ENCODE assay signal across 29 cellular contexts in the genomic region with DNA sequence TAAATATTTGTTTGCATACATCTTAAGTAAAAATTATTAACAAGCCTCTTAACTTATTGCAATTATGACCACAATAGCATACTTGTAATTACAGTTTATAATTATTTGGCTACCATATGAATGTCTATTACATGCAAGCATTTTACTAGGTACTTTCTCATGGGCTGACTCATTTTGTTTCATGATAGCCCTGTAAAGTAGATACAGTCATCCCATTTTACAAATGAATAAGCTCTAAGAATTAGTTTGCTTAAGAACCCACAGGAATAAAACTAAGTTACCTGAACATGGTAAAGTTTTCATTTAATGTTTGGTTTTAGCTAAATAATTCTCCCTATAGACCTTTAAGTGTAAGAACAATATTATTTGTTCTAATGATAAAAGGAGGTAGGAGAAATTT.
"Had no signal": no experiment of that assay in that cellular context is flagged by ENCODE, and none has a peak within 500 bp of the region (broad histone marks: within the 10 kb centered on the region; RNA-seq: fewer than 3 reads in every experiment).

No MANE protein-coding gene starts in this region.

- H3K27me3 ChIP-seq: stomach, suprapubic skin, testis, thyroid gland, tibial artery, tibial nerve, transverse colon, upper lobe of left lung, upper lobe of right lung, uterus, vagina had no signal

- H3K27ac Mint-ChIP-seq: stimulated activated effector memory CD8-positive, alpha-beta T cell treated with anti-CD3 and anti-CD28 coated beads, Interleukin-12 subunit alpha, Interleukin-12 subunit beta, amount 100 ng/mL, for 72 hours; stimulated activated memory B cell treated with anti-CD40 and anti-IgM and Interleukin-4, amounts not matched to agents 10 μg/mL and 1 μg/mL and 100 μg/mL, for 72 hours; stimulated activated naive B cell treated with anti-CD40 and anti-IgM and Interleukin-4, amounts not matched to agents 10 μg/mL and 1 μg/mL and 100 μg/mL, for 72 hours; stimulated activated naive CD8-positive, alpha-beta T cell treated with anti-CD3 and anti-CD28 coated beads, Interleukin-15, amount 100 ng/mL, for 72 hours; stimulated activated naive CD8-positive, alpha-beta T cell treated with anti-CD3 and anti-CD28 coated beads, Interleukin-15, Interleukin-2, amounts not matched to agents 100 ng/mL and 50 ng/mL, for 24 hours; type B pancreatic cell had no signal

- H3K27me3 Mint-ChIP-seq: stimulated activated memory B cell treated with anti-CD40 and anti-IgM and Interleukin-4, amounts not matched to agents 10 μg/mL and 1 μg/mL and 100 μg/mL, for 72 hours; stimulated activated naive B cell treated with anti-CD40 and anti-IgM and Interleukin-4, amounts not matched to agents 10 μg/mL and 1 μg/mL and 100 μg/mL, for 72 hours; stimulated activated naive CD8-positive, alpha-beta T cell treated with anti-CD3 and anti-CD28 coated beads, Interleukin-15, amount 100 ng/mL, for 72 hours; stimulated activated naive CD8-positive, alpha-beta T cell treated with anti-CD3 and anti-CD28 coated beads, Interleukin-15, Interleukin-2, amounts not matched to agents 100 ng/mL and 50 ng/mL, for 24 hours; type B pancreatic cell had no signal

- H3K4me1 Mint-ChIP-seq: stimulated activated effector memory CD8-positive, alpha-beta T cell treated with anti-CD3 and anti-CD28 coated beads, Interleukin-12 subunit alpha, Interleukin-12 subunit beta, amount 100 ng/mL, for 72 hours; stimulated activated memory B cell treated with anti-CD40 and anti-IgM and Interleukin-4, amounts not matched to agents 10 μg/mL and 1 μg/mL and 100 μg/mL, for 72 hours; stimulated activated naive B cell treated with anti-CD40 and anti-IgM and Interleukin-4, amounts not matched to agents 10 μg/mL and 1 μg/mL and 100 μg/mL, for 72 hours; stimulated activated naive CD8-positive, alpha-beta T cell treated with anti-CD3 and anti-CD28 coated beads, Interleukin-15, amount 100 ng/mL, for 72 hours had no signal

- H3K9me3 ChIP-seq: suprapubic skin, testis, thoracic aorta, thyroid gland, tibial artery, transverse colon, upper lobe of left lung, upper lobe of right lung, uterus, vagina had no signal

- H3K4me3 ChIP-seq: stomach, suprapubic skin, testis, thoracic aorta, thyroid gland, tibial artery, tibial nerve, transverse colon, upper lobe of left lung, upper lobe of right lung, uterus, vagina had no signal

- H3K36me3 ChIP-seq: stomach, suprapubic skin, thoracic aorta, thyroid gland, tibial artery, tibial nerve, transverse colon, upper lobe of left lung, upper lobe of right lung, uterus, vagina had no signal

- DNase-seq: stimulated activated CD4-positive, alpha-beta T cell treated with anti-CD3 and anti-CD28 coated beads, Interleukin-2, amount 100 ng/mL, for 48 hours; stimulated activated CD4-positive, alpha-beta T cell treated with anti-CD3 and anti-CD28 coated beads, Interleukin-4, amount 100 ng/mL, for 1 hour; stimulated activated CD4-positive, alpha-beta T cell treated with anti-CD3 and anti-CD28 coated beads, Interleukin-4, amount 100 ng/mL, for 24 hours; stimulated activated CD4-positive, alpha-beta T cell treated with anti-CD3 and anti-CD28 coated beads, Interleukin-4, amount 100 ng/mL, for 4 hours; stimulated activated CD8-positive, alpha-beta memory T cell treated with anti-CD3 and anti-CD28 coated beads, Interleukin-4, amount 100 ng/mL, for 48 hours; stimulated activated naive B cell treated with anti-CD40 and anti-IgM and Interleukin-4, amounts not matched to agents 10 μg/mL and 1 μg/mL and 100 μg/mL, for 72 hours; stimulated activated naive CD4-positive, alpha-beta T cell; stimulated activated naive CD4-positive, alpha-beta T cell treated with Interleukin-2 at 50 U/mL for 16 hours; stimulated activated naive CD8-positive, alpha-beta T cell treated with anti-CD3 and anti-CD28 coated beads, Interleukin-15, amount 100 ng/mL, for 72 hours; stimulated activated naive CD8-positive, alpha-beta T cell treated with anti-CD3 and anti-CD28 coated beads, Interleukin-15, Interleukin-2, amounts not matched to agents 100 U/mL and 50 U/mL, for 24 hours; stomach; substantia nigra; testis; thyroid gland; tibial artery; transverse colon; trophoblast cell; upper lobe of left lung; upper lobe of right lung; uterus had no signal

- H3K27ac ChIP-seq: stomach, suprapubic skin, testis, thoracic aorta, thyroid gland, tibial artery, tibial nerve, transverse colon, upper lobe of left lung, upper lobe of right lung, uterus, vagina had no signal

- H3K36me3 Mint-ChIP-seq: stimulated activated effector memory CD8-positive, alpha-beta T cell treated with anti-CD3 and anti-CD28 coated beads, Interleukin-12 subunit alpha, Interleukin-12 subunit beta, amount 100 ng/mL, for 72 hours; stimulated activated memory B cell treated with anti-CD40 and anti-IgM and Interleukin-4, amounts not matched to agents 10 μg/mL and 1 μg/mL and 100 μg/mL, for 72 hours; stimulated activated naive B cell treated with anti-CD40 and anti-IgM and Interleukin-4, amounts not matched to agents 10 μg/mL and 1 μg/mL and 100 μg/mL, for 72 hours; type B pancreatic cell had no signal

- H3K4me3 Mint-ChIP-seq: stimulated activated effector memory CD8-positive, alpha-beta T cell treated with anti-CD3 and anti-CD28 coated beads, Interleukin-12 subunit alpha, Interleukin-12 subunit beta, amount 100 ng/mL, for 72 hours; stimulated activated memory B cell treated with anti-CD40 and anti-IgM and Interleukin-4, amounts not matched to agents 10 μg/mL and 1 μg/mL and 100 μg/mL, for 72 hours; stimulated activated naive B cell treated with anti-CD40 and anti-IgM and Interleukin-4, amounts not matched to agents 10 μg/mL and 1 μg/mL and 100 μg/mL, for 72 hours; stimulated activated naive CD8-positive, alpha-beta T cell treated with anti-CD3 and anti-CD28 coated beads, Interleukin-15, amount 100 ng/mL, for 72 hours; stimulated activated naive CD8-positive, alpha-beta T cell treated with anti-CD3 and anti-CD28 coated beads, Interleukin-15, Interleukin-2, amounts not matched to agents 100 ng/mL and 50 ng/mL, for 24 hours; type B pancreatic cell had no signal

- H3K9me3 Mint-ChIP-seq: type B pancreatic cell had no signal

- ATAC-seq: stimulated activated effector memory CD8-positive, alpha-beta T cell treated with anti-CD3 and anti-CD28 coated beads, Interleukin-12 subunit alpha, Interleukin-12 subunit beta, amount 100 ng/mL, for 72 hours; stimulated activated memory B cell treated with anti-CD40 and anti-IgM and Interleukin-4, amounts not matched to agents 10 μg/mL and 1 μg/mL and 100 μg/mL, for 72 hours; stimulated activated naive B cell treated with anti-CD40 and anti-IgM and Interleukin-4, amounts not matched to agents 10 μg/mL and 1 μg/mL and 100 μg/mL, for 72 hours; stimulated activated naive CD8-positive, alpha-beta T cell treated with anti-CD3 and anti-CD28 coated beads, Interleukin-15, amount 100 ng/mL, for 72 hours; stimulated activated naive CD8-positive, alpha-beta T cell treated with anti-CD3 and anti-CD28 coated beads, Interleukin-15, Interleukin-2, amounts not matched to agents 100 U/mL and 50 U/mL, for 24 hours; upper lobe of right lung had no signal

- FAIRE-seq: urothelium cell line had no signal

- H3K4me1 ChIP-seq: stomach, suprapubic skin, testis, thyroid gland, tibial artery, tibial nerve, transverse colon, upper lobe of left lung, upper lobe of right lung, uterus, vagina had no signal
